Comparison of ENCODE assay signal across 12 cellular contexts in the genomic region with DNA sequence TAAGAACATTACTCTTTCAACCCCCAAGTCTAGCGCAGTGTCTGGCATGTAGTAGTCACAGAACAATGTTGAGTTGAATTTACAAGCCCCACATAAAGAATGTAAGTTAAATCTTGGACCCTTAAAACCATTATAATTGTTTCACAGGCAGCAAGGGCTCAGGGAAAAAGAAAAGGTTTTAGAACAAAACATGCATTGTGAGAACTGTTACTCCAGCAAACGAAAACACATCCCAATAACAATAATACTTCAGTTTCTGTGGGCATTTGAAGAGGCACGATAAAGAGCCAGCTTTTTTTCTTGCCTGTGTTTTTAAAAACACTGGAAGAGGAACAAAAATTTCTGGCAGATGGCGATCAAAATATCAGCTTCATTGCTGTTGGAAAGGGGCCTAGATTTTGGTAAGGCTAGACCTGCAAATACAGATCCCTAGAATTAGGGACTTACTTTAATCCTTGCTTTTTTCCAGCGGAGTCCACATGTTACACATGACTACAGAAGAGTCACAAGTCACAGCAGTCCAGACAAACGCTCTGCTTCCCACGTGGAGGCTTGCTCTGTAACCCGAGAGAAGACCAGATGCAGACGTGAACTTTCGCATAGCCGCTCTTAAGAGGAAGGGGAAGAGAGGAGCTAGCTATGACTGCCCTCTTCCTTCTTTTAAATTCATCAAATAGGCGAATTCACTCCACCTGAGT.
DNase-seq lines count a peak whose midpoint lies in the region; ATAC-seq and TF ChIP-seq lines count a peak whose summit lies in the region.
"Had no signal": no experiment of that assay in that cellular context is flagged by ENCODE, and none has a peak within 500 bp of the region (broad histone marks: within the 10 kb centered on the region; RNA-seq: fewer than 3 reads in every experiment).

No MANE protein-coding gene starts in this region.

- no peaks in the 10 kb centered on the region for H3K9me3 ChIP-seq in breast epithelium
- H3K9me3 ChIP-seq in aorta (ENCODE audit: control insufficient read depth, low read length): no peaks in the 10 kb centered on the region
- no peaks in the 10 kb centered on the region for H3K9me3 ChIP-seq in CD4-positive, alpha-beta T cell (ENCODE audit: control insufficient read depth, low read length)

- peaks cover 7% of the 10 kb centered on the region for H3K4me1 Mint-ChIP-seq in MCF 10A (ENCODE audit: insufficient read depth, unreplicated experiment)
- H3K4me1 Mint-ChIP-seq in CD4-positive, alpha-beta T cell (ENCODE audit: low read depth): no peaks in the 10 kb centered on the region
- H3K4me1 Mint-ChIP-seq: activated CD4-positive, alpha-beta memory T cell treated with anti-CD3 and anti-CD28 coated beads, Interleukin-2, amount 10 ng/mL, durations not matched to agents 7 days and 5 days had no signal

- H3K27ac Mint-ChIP-seq in MCF 10A (ENCODE audit: low read depth, unreplicated experiment): no peak overlapping the region
- no peak overlapping the region for H3K27ac Mint-ChIP-seq in CD4-positive, alpha-beta T cell
- H3K27ac Mint-ChIP-seq: activated CD4-positive, alpha-beta memory T cell treated with anti-CD3 and anti-CD28 coated beads, Interleukin-2, amount 10 ng/mL, durations not matched to agents 7 days and 5 days; natural killer cell treated with Interleukin-12 subunit alpha and Interleukin-12 subunit beta and Interleukin-15 and Interleukin-18, amount 100 ng/mL, for 72 hours had no signal

- DNase-seq in breast epithelium (ENCODE audit: low spot score in 2 of 2) (peak in 1 of 2 donors; percentile 40), MCF 10A (ENCODE audit: unreplicated experiment) (no peak), brain pericyte (ENCODE audit: low read depth, low spot score) (peak; percentile 41), medulla oblongata (ENCODE audit: extremely low spot score) (peak; percentile 76), aorta (peak in 1 of 2 donors; percentile 65)
- DNase-seq in CD4-positive, alpha-beta T cell: no peak
- DNase-seq: ACHN; activated CD4-positive, alpha-beta memory T cell treated with anti-CD3 and anti-CD28 coated beads, Interleukin-2, amount 10 ng/mL, durations not matched to agents 7 days and 5 days; NCI-H187 treated with DMSO at 0.1 percent for 48 hours had no signal

- POLR2A ChIA-PET in MCF 10A (lab: Yijun Ruan, JAX): no interaction called here
- POLR2A ChIA-PET in CD4-positive, alpha-beta T cell (lab: Charles Lee): no interaction called here

- H3K9me3 Mint-ChIP-seq in MCF 10A (ENCODE audit: unreplicated experiment): no peaks in the 10 kb centered on the region
- no peaks in the 10 kb centered on the region for H3K9me3 Mint-ChIP-seq in CD4-positive, alpha-beta T cell
- H3K9me3 Mint-ChIP-seq: activated CD4-positive, alpha-beta memory T cell treated with anti-CD3 and anti-CD28 coated beads, Interleukin-2, amount 10 ng/mL, durations not matched to agents 7 days and 5 days; natural killer cell treated with Interleukin-12 subunit alpha and Interleukin-12 subunit beta and Interleukin-15 and Interleukin-18, amount 100 ng/mL, for 72 hours had no signal

- ATAC-seq in aorta (ENCODE audit: low FRiP score) (peak; percentile 78), GM21737 (IDR thresholded peaks at IDR 0.05; ENCODE audit: unreplicated experiment) (no peak), GM21717 (IDR thresholded peaks at IDR 0.05; ENCODE audit: unreplicated experiment) (no peak)
- no peak for ATAC-seq in CD4-positive, alpha-beta T cell (ENCODE audit: poor library complexity)

- H3K36me3 Mint-ChIP-seq in MCF 10A (ENCODE audit: insufficient read depth, unreplicated experiment): no peaks in the 10 kb centered on the region
- no peaks in the 10 kb centered on the region for H3K36me3 Mint-ChIP-seq in CD4-positive, alpha-beta T cell (ENCODE audit: low read depth)
- H3K36me3 Mint-ChIP-seq: natural killer cell treated with Interleukin-12 subunit alpha and Interleukin-12 subunit beta and Interleukin-15 and Interleukin-18, amount 100 ng/mL, for 72 hours had no signal

- CTCF ChIA-PET in MCF 10A (lab: Yijun Ruan, JAX): no interaction called here
- CTCF ChIA-PET in CD4-positive, alpha-beta T cell (lab: Charles Lee): no interaction called here

- 8 to 10% methylated on average over 12 of the region's 12 CpGs for WGBS in aorta, 2 donors

- no peaks in the 10 kb centered on the region for H3K27me3 Mint-ChIP-seq in MCF 10A (ENCODE audit: insufficient read depth, unreplicated experiment)
- H3K27me3 Mint-ChIP-seq in CD4-positive, alpha-beta T cell: no peaks in the 10 kb centered on the region
- H3K27me3 Mint-ChIP-seq: activated CD4-positive, alpha-beta memory T cell treated with anti-CD3 and anti-CD28 coated beads, Interleukin-2, amount 10 ng/mL, durations not matched to agents 7 days and 5 days had no signal

- no peak overlapping the region for H3K4me3 Mint-ChIP-seq in MCF 10A (ENCODE audit: unreplicated experiment)
- H3K4me3 Mint-ChIP-seq in CD4-positive, alpha-beta T cell: no peak overlapping the region
- H3K4me3 Mint-ChIP-seq: activated CD4-positive, alpha-beta memory T cell treated with anti-CD3 and anti-CD28 coated beads, Interleukin-2, amount 10 ng/mL, durations not matched to agents 7 days and 5 days; natural killer cell treated with Interleukin-12 subunit alpha and Interleukin-12 subunit beta and Interleukin-15 and Interleukin-18, amount 100 ng/mL, for 72 hours had no signal

- no peaks in the 10 kb centered on the region for H3K27me3 ChIP-seq in breast epithelium
- no peaks in the 10 kb centered on the region for H3K27me3 ChIP-seq in aorta (ENCODE audit: control insufficient read depth in 1 of 2, insufficient read depth in 2 of 2, low read length in 1 of 2)
- H3K27me3 ChIP-seq in CD4-positive, alpha-beta T cell (ENCODE audit: control insufficient read depth, insufficient read depth, low read length): no peaks in the 10 kb centered on the region

- H3K27ac ChIP-seq in breast epithelium (peak overlapping the region; percentile 73 to 77), aorta (ENCODE audit: low read depth in 1 of 2, low read length in 2 of 2) (peak overlapping the region; percentile 26 to 67)
- H3K27ac ChIP-seq in CD4-positive, alpha-beta T cell (ENCODE audit: low read depth, low read length): no peak overlapping the region

- no peak for TF ChIP-seq POLR2A in breast epithelium (IDR thresholded peaks at IDR 0.05)

- BruUV-seq in MCF 10A (replicated peaks; lab: Mats Ljungman, UMichigan): no TSS peak

- intact Hi-C loops in breast epithelium (cut with DNase I; ENCODE audit: low total_unique reads): no loop called here
- intact Hi-C loops in MCF 10A (cut with micrococcal nuclease): no loop called here
- intact Hi-C loops in aorta (cut with DNase I): no loop called here
- intact Hi-C loops in CD4-positive, alpha-beta T cell (cut with DNase I, micrococcal nuclease): no loop called here

- H3K4me1 ChIP-seq in breast epithelium (no peaks in the 10 kb centered on the region), aorta (ENCODE audit: control insufficient read depth in 1 of 2, insufficient read depth in 2 of 2, low read length in 2 of 2) (peaks cover 0 to 4% of the 10 kb centered on the region in 2 donors)

- H3K4me3 ChIP-seq in breast epithelium (peak overlapping the region in 1 of 3 donors; percentile 14), aorta (ENCODE audit: low read length in 2 of 2) (no peak overlapping the region)

- no peak for TF ChIP-seq CTCF in breast epithelium (IDR thresholded peaks at IDR 0.05)
- no peak for TF ChIP-seq CTCF in MCF 10A (IDR thresholded peaks at IDR 0.05; ENCODE audit: unreplicated experiment)
- no peak for TF ChIP-seq CTCF in CD4-positive, alpha-beta T cell (IDR thresholded peaks at IDR 0.05)

- H3K36me3 ChIP-seq in breast epithelium (no peaks in the 10 kb centered on the region), aorta (ENCODE audit: control insufficient read depth in 1 of 2, insufficient read depth in 2 of 2, low read length in 1 of 2) (no peaks in the 10 kb centered on the region)

Comparison
In these comparisons a context has a peak if more than half of its experiments do, and no peak if none do; other contexts are left out.
1. DNase-seq: peak in brain pericyte (single experiment) and medulla oblongata (single experiment); none in MCF 10A (single experiment) and CD4-positive, alpha-beta T cell (0 of 10).